ENCODE assay signal across 24 cellular contexts in the genomic region with DNA sequence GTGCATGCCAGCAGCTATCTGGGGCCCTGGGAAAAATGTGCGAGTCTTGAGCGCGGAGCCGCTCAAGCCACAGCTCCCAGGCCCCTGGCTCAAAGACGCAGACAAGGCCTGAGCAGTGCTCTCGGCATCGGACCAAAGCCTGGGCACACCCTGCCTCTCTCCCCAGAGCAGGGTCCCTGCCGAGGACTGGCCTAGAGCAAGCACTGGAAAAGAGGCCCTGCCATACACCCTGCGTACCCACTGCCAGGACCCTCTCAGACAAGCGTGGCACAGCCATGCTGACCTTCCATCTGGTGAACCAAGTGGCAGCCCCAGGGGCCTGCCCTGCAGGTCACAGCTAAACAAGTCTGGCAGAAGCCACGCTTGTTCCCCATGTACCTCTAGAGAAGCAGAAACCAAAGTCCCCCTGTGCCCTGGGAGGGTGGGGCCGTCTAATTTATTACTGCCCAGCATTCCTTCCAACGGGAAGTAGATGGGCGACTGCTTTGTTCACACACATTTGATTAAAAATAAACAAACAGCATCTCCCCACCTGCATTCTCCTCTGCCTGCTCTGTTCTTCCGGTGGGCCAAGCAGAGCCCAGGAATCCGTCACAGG.
"Had no signal": no experiment of that assay in that cellular context is flagged by ENCODE, and none has a peak within 500 bp of the region (broad histone marks: within the 10 kb centered on the region; RNA-seq: fewer than 3 reads in every experiment).

No MANE protein-coding gene starts in this region.

- H3K4me3 Mint-ChIP-seq: activated CD4-positive, alpha-beta memory T cell treated with anti-CD3 and anti-CD28 coated beads for 36 hours; activated CD4-positive, alpha-beta T cell treated with anti-CD3 and anti-CD28 coated beads, Interleukin-2, amount 10 ng/mL, durations not matched to agents 7 days and 5 days; activated naive CD4-positive, alpha-beta T cell treated with anti-CD3 and anti-CD28 coated beads for 36 hours; activated naive CD8-positive, alpha-beta T cell; activated T-helper 17 cell treated with anti-CD3 and anti-CD28 coated beads, Interleukin-2, amount 50 U/mL, for 72 hours; IgD-negative memory B cell had no signal

- H3K9me3 Mint-ChIP-seq: activated CD4-positive, alpha-beta memory T cell treated with anti-CD3 and anti-CD28 coated beads for 36 hours; activated CD4-positive, alpha-beta T cell treated with anti-CD3 and anti-CD28 coated beads, Interleukin-2, amount 10 ng/mL, durations not matched to agents 7 days and 5 days; activated naive CD4-positive, alpha-beta T cell treated with anti-CD3 and anti-CD28 coated beads for 36 hours; activated T-helper 17 cell treated with anti-CD3 and anti-CD28 coated beads, Interleukin-2, amount 50 U/mL, for 72 hours; IgD-negative memory B cell had no signal

- DNase-seq: activated CD4-positive, alpha-beta memory T cell treated with anti-CD3 and anti-CD28 coated beads for 36 hours; activated CD4-positive, alpha-beta T cell treated with anti-CD3 and anti-CD28 coated beads, Interleukin-2, amount 10 ng/mL, durations not matched to agents 7 days and 5 days; activated CD4-positive, CD25-positive, alpha-beta regulatory T cell; activated CD8-positive, alpha-beta memory T cell treated with anti-CD3 and anti-CD28 coated beads for 24 hours; activated gamma-delta T cell; activated naive CD4-positive, alpha-beta T cell treated with anti-CD3 and anti-CD28 coated beads for 36 hours; activated T-cell treated with anti-CD3 and anti-CD28 coated beads, Interleukin-2, amount 50 U/mL, for 48 hours; amygdala; brain microvascular endothelial cell; KG1; NCI-H1048; NCI-H146; NCI-H187 treated with DMSO at 0.1 percent for 48 hours; NCI-H2081 treated with DMSO at 0.1 percent for 48 hours; NCI-H526 treated with DMSO at 0.1 percent for 48 hours; NK-92 treated with Interleukin-12 subunit alpha and Interleukin-12 subunit beta, amount 100 ng/mL, for 24 hours; OCI-M1; SIG-M5; T-helper 1 cell had no signal

- ATAC-seq: activated T-helper 17 cell treated with anti-CD3 and anti-CD28 coated beads, Interleukin-2, amount 50 U/mL, for 72 hours; Panc1 had no signal

- H3K27ac ChIP-seq: brain microvascular endothelial cell, VCaP had no signal

- H3K36me3 Mint-ChIP-seq: activated naive CD8-positive, alpha-beta T cell; IgD-negative memory B cell had no signal

- H3K4me1 Mint-ChIP-seq: activated CD4-positive, alpha-beta T cell treated with anti-CD3 and anti-CD28 coated beads, Interleukin-2, amount 10 ng/mL, durations not matched to agents 7 days and 5 days; activated T-helper 17 cell treated with anti-CD3 and anti-CD28 coated beads, Interleukin-2, amount 50 U/mL, for 72 hours; IgD-negative memory B cell had no signal

- H3K27ac Mint-ChIP-seq: activated CD4-positive, alpha-beta memory T cell treated with anti-CD3 and anti-CD28 coated beads for 36 hours; activated CD4-positive, alpha-beta T cell treated with anti-CD3 and anti-CD28 coated beads, Interleukin-2, amount 10 ng/mL, durations not matched to agents 7 days and 5 days; activated naive CD4-positive, alpha-beta T cell treated with anti-CD3 and anti-CD28 coated beads for 36 hours; activated naive CD8-positive, alpha-beta T cell; activated T-helper 17 cell treated with anti-CD3 and anti-CD28 coated beads, Interleukin-2, amount 50 U/mL, for 72 hours had no signal

- H3K27me3 Mint-ChIP-seq: activated CD4-positive, alpha-beta memory T cell treated with anti-CD3 and anti-CD28 coated beads for 36 hours; activated CD4-positive, alpha-beta T cell treated with anti-CD3 and anti-CD28 coated beads, Interleukin-2, amount 10 ng/mL, durations not matched to agents 7 days and 5 days; activated naive CD8-positive, alpha-beta T cell; activated T-helper 17 cell treated with anti-CD3 and anti-CD28 coated beads, Interleukin-2, amount 50 U/mL, for 72 hours; IgD-negative memory B cell had no signal

- H3K27me3 ChIP-seq: brain microvascular endothelial cell had no signal
